14 cellular contexts compared by ENCODE assay signal in genomic region chr4:36304138-36304681, GRCh38. TPM values are rescaled to one million over a fixed set of nuclear protein-coding genes. Genes with fewer than 3 reads are reported as not detected.
DNase-seq lines count a peak whose midpoint lies in the region; ATAC-seq and TF ChIP-seq lines count a peak whose summit lies in the region.
"Had no signal": no experiment of that assay in that cellular context is flagged by ENCODE, and none has a peak within 500 bp of the region (broad histone marks: within the 10 kb centered on the region; RNA-seq: fewer than 3 reads in every experiment).

No MANE protein-coding gene starts in this region.

- H3K27ac ChIP-seq in MM.1S (ENCODE audit: low read length) (no peak overlapping the region), substantia nigra (ENCODE audit: low read depth, low read length, poor library complexity, severe bottlenecking) (no peak overlapping the region)
- H3K27ac ChIP-seq: BLaER1, thoracic aorta had no signal

- intact Hi-C loops in Right ventricle myocardium inferior (cut with DNase I) = no loop called here

- H3K9ac ChIP-seq in MM.1S (ENCODE audit: low read length) = no peak overlapping the region
- H3K9ac ChIP-seq: BLaER1 had no signal

- DNase-seq in MM.1S = no peak
- DNase-seq in substantia nigra (lab: John Stamatoyannopoulos, UW) = no peak
- no peak for DNase-seq in central memory CD4-positive, alpha-beta T cell
- DNase-seq in Right ventricle myocardium inferior (ENCODE audit: missing footprints) = no peak
- DNase-seq: activated CD4-positive, alpha-beta T cell treated with anti-CD3 and anti-CD28 coated beads for 4 hours; Karpas-422; left colon; NCI-H187 had no signal

- no peak overlapping the region for H3K4me3 ChIP-seq in MM.1S (ENCODE audit: low read length)
- H3K4me3 ChIP-seq: BLaER1, thoracic aorta had no signal

- H3K79me2 ChIP-seq in MM.1S (ENCODE audit: low read length) = no peaks in the 10 kb centered on the region

- H2AFZ ChIP-seq in MM.1S (ENCODE audit: low read length) = no peak overlapping the region

- no peaks in the 10 kb centered on the region for H3K9me3 ChIP-seq in MM.1S (replicated peaks; ENCODE audit: insufficient read depth, low read length)
- H3K9me3 ChIP-seq: BLaER1, thoracic aorta had no signal

- no peak overlapping the region for H3K4me2 ChIP-seq in MM.1S (ENCODE audit: low read depth, low read length)

- H3K4me1 ChIP-seq in MM.1S (ENCODE audit: low read length) = no peaks in the 10 kb centered on the region

- ATAC-seq in GM18520 (IDR thresholded peaks at IDR 0.05; ENCODE audit: unreplicated experiment) = peak; percentile 30
- peak; percentile 25 for ATAC-seq in GM21367 (IDR thresholded peaks at IDR 0.05; ENCODE audit: unreplicated experiment)
- ATAC-seq in HG02970 (IDR thresholded peaks at IDR 0.05; ENCODE audit: low FRiP score, unreplicated experiment) = peak; percentile 42
- peak; percentile 23 for ATAC-seq in HG03575 (IDR thresholded peaks at IDR 0.05; ENCODE audit: extremely low read depth, insufficient number of reproducible peaks, low FRiP score, unreplicated experiment)
- ATAC-seq in Right ventricle myocardium inferior = no peak
- ATAC-seq: left colon had no signal

- H3K36me3 ChIP-seq in MM.1S (replicated peaks; ENCODE audit: insufficient read depth, low read length) = no peaks in the 10 kb centered on the region
- H3K36me3 ChIP-seq: BLaER1, thoracic aorta had no signal

- no peaks in the 10 kb centered on the region for H3K27me3 ChIP-seq in MM.1S (replicated peaks; ENCODE audit: insufficient read depth, low read length)
- H3K27me3 ChIP-seq: BLaER1 had no signal

- H3K9me2 ChIP-seq in MM.1S (replicated peaks; ENCODE audit: insufficient read depth, low read length) = no peaks in the 10 kb centered on the region

- no peak for TF ChIP-seq CTCF in MM.1S (IDR thresholded peaks at IDR 0.05; ENCODE audit: low read length)

- H4K20me1 ChIP-seq in MM.1S (ENCODE audit: insufficient read depth, low read length) = no peaks in the 10 kb centered on the region
- H4K20me1 ChIP-seq: BLaER1 had no signal

- no peaks in the 10 kb centered on the region for H3F3A ChIP-seq in MM.1S (ENCODE audit: insufficient read depth, low read length)

RNA-seq across cellular contexts. Expression of gene DTHD1, which starts 22.8 kb away (rescaled TPM):
- not detected for total RNA-seq in Right ventricle myocardium inferior

RNA-seq across cellular contexts. Expression of gene ARAP2, which starts 59.9 kb away (rescaled TPM):
- total RNA-seq in Right ventricle myocardium inferior = 2.8 TPM
